In genomic region chr4:158350161-158350560, GRCh38 we compare ENCODE assay signal across 36 cellular contexts.
"Had no signal": no experiment of that assay in that cellular context is flagged by ENCODE, and none has a peak within 500 bp of the region (broad histone marks: within the 10 kb centered on the region; RNA-seq: fewer than 3 reads in every experiment).

No MANE protein-coding gene starts in this region.

- ATAC-seq: activated CD4-positive, alpha-beta T cell treated with anti-CD3 and anti-CD28 coated beads for 36 hours; activated CD8-positive, alpha-beta memory T cell treated with anti-CD3 and anti-CD28 coated beads, Interleukin-2, amount 10 ng/mL, durations not matched to agents 7 days and 5 days; activated CD8-positive, alpha-beta T cell treated with anti-CD3 and anti-CD28 coated beads, Interleukin-2, amount 10 ng/mL, durations not matched to agents 7 days and 5 days; activated naive CD8-positive, alpha-beta T cell treated with anti-CD3 and anti-CD28 coated beads, Interleukin-2, amount 50 U/mL, for 24 hours; gastroesophageal sphincter; heart right ventricle; T-helper 17 cell had no signal

- H3K9me3 ChIP-seq: adrenal gland, ascending aorta, esophagus squamous epithelium, gastroesophageal sphincter, heart right ventricle had no signal

- H3K9me3 Mint-ChIP-seq: activated CD4-positive, alpha-beta memory T cell treated with anti-CD3 and anti-CD28 coated beads for 36 hours; activated CD4-positive, alpha-beta T cell treated with anti-CD3 and anti-CD28 coated beads, Interleukin-2, amount 10 ng/mL, durations not matched to agents 24 days and 14 days; activated naive CD4-positive, alpha-beta T cell treated with anti-CD3 and anti-CD28 coated beads for 36 hours; activated naive CD4-positive, alpha-beta T cell treated with anti-CD3 and anti-CD28 coated beads, Interleukin-2, amount 50 U/mL, for 24 hours; activated naive CD8-positive, alpha-beta T cell treated with anti-CD3 and anti-CD28 coated beads for 36 hours; activated naive CD8-positive, alpha-beta T cell treated with anti-CD3 and anti-CD28 coated beads, Interleukin-2, amount 50 U/mL, for 24 hours; activated T-helper 1 cell treated with anti-CD3 and anti-CD28 coated beads, Interleukin-12 subunit alpha, Interleukin-12 subunit beta, Interleukin-2, Interleukin-4 antibody, amounts not matched to agents 30 ng/mL and 10 ng/mL and 1 ng/mL, durations not matched to agents 14 hours and 24 hours and 36 hours; activated T-helper 2 cell treated with anti-CD3 and anti-CD28 coated beads, Interferon-gamma antibody, Interleukin-2, Interleukin-4, amounts not matched to agents 10 μg/mL and 5 μg/mL and 100 μg/mL, durations not matched to agents 14 hours and 24 hours and 36 hours; T-helper 2 cell treated with Interferon-gamma antibody and Interleukin-4, amounts not matched to agents 5 μg/mL and 100 μg/mL, for 36 hours had no signal

- FAIRE-seq: bronchial epithelial cell, colon, endometrium, endothelial cell of umbilical vein had no signal

- H3K4me1 Mint-ChIP-seq: activated CD4-positive, alpha-beta T cell treated with anti-CD3 and anti-CD28 coated beads for 36 hours; activated CD4-positive, alpha-beta T cell treated with anti-CD3 and anti-CD28 coated beads, Interleukin-2, amount 10 ng/mL, durations not matched to agents 24 days and 14 days; activated CD8-positive, alpha-beta memory T cell treated with anti-CD3 and anti-CD28 coated beads, Interleukin-2, amount 10 ng/mL, durations not matched to agents 7 days and 5 days; activated naive CD4-positive, alpha-beta T cell treated with anti-CD3 and anti-CD28 coated beads, Interleukin-2, amount 50 U/mL, for 24 hours; activated naive CD8-positive, alpha-beta T cell treated with anti-CD3 and anti-CD28 coated beads for 36 hours; activated naive CD8-positive, alpha-beta T cell treated with anti-CD3 and anti-CD28 coated beads, Interleukin-2, amount 50 U/mL, for 24 hours; T-helper 17 cell had no signal

- H3K36me3 Mint-ChIP-seq: activated CD4-positive, alpha-beta memory T cell treated with anti-CD3 and anti-CD28 coated beads for 36 hours; activated CD8-positive, alpha-beta memory T cell treated with anti-CD3 and anti-CD28 coated beads, Interleukin-2, amount 10 ng/mL, durations not matched to agents 7 days and 5 days; activated naive CD4-positive, alpha-beta T cell treated with anti-CD3 and anti-CD28 coated beads, Interleukin-2, amount 50 U/mL, for 24 hours; activated naive CD8-positive, alpha-beta T cell treated with anti-CD3 and anti-CD28 coated beads for 36 hours had no signal

- H3K4me3 ChIP-seq: adrenal gland, ascending aorta, esophagus squamous epithelium, gastroesophageal sphincter, heart right ventricle had no signal

- H3K4me3 Mint-ChIP-seq: activated CD4-positive, alpha-beta memory T cell treated with anti-CD3 and anti-CD28 coated beads for 36 hours; activated CD4-positive, alpha-beta T cell treated with anti-CD3 and anti-CD28 coated beads for 36 hours; activated CD4-positive, alpha-beta T cell treated with anti-CD3 and anti-CD28 coated beads, Interleukin-2, amount 10 ng/mL, durations not matched to agents 24 days and 14 days; activated CD8-positive, alpha-beta memory T cell treated with anti-CD3 and anti-CD28 coated beads, Interleukin-2, amount 10 ng/mL, durations not matched to agents 7 days and 5 days; activated CD8-positive, alpha-beta T cell treated with anti-CD3 and anti-CD28 coated beads, Interleukin-2, amount 10 ng/mL, durations not matched to agents 7 days and 5 days; activated naive CD4-positive, alpha-beta T cell treated with anti-CD3 and anti-CD28 coated beads for 36 hours; activated naive CD4-positive, alpha-beta T cell treated with anti-CD3 and anti-CD28 coated beads, Interleukin-2, amount 50 U/mL, for 24 hours; activated naive CD8-positive, alpha-beta T cell treated with anti-CD3 and anti-CD28 coated beads for 36 hours; activated naive CD8-positive, alpha-beta T cell treated with anti-CD3 and anti-CD28 coated beads, Interleukin-2, amount 50 U/mL, for 24 hours; activated T-helper 1 cell treated with anti-CD3 and anti-CD28 coated beads, Interleukin-12 subunit alpha, Interleukin-12 subunit beta, Interleukin-2, Interleukin-4 antibody, amounts not matched to agents 30 ng/mL and 10 ng/mL and 1 ng/mL, durations not matched to agents 14 hours and 24 hours and 36 hours; T-helper 17 cell; T-helper 2 cell treated with Interferon-gamma antibody and Interleukin-4, amounts not matched to agents 5 μg/mL and 100 μg/mL, for 36 hours had no signal

- H3K27ac Mint-ChIP-seq: activated CD4-positive, alpha-beta memory T cell treated with anti-CD3 and anti-CD28 coated beads for 36 hours; activated CD4-positive, alpha-beta T cell treated with anti-CD3 and anti-CD28 coated beads for 36 hours; activated CD4-positive, alpha-beta T cell treated with anti-CD3 and anti-CD28 coated beads, Interleukin-2, amount 10 ng/mL, durations not matched to agents 24 days and 14 days; activated CD8-positive, alpha-beta memory T cell treated with anti-CD3 and anti-CD28 coated beads, Interleukin-2, amount 10 ng/mL, durations not matched to agents 7 days and 5 days; activated CD8-positive, alpha-beta T cell treated with anti-CD3 and anti-CD28 coated beads, Interleukin-2, amount 10 ng/mL, durations not matched to agents 7 days and 5 days; activated naive CD4-positive, alpha-beta T cell treated with anti-CD3 and anti-CD28 coated beads for 36 hours; activated naive CD4-positive, alpha-beta T cell treated with anti-CD3 and anti-CD28 coated beads, Interleukin-2, amount 50 U/mL, for 24 hours; activated naive CD8-positive, alpha-beta T cell treated with anti-CD3 and anti-CD28 coated beads for 36 hours; activated naive CD8-positive, alpha-beta T cell treated with anti-CD3 and anti-CD28 coated beads, Interleukin-2, amount 50 U/mL, for 24 hours; activated T-helper 1 cell treated with anti-CD3 and anti-CD28 coated beads, Interleukin-12 subunit alpha, Interleukin-12 subunit beta, Interleukin-2, Interleukin-4 antibody, amounts not matched to agents 30 ng/mL and 10 ng/mL and 1 ng/mL, durations not matched to agents 14 hours and 24 hours and 36 hours; activated T-helper 2 cell treated with anti-CD3 and anti-CD28 coated beads, Interferon-gamma antibody, Interleukin-2, Interleukin-4, amounts not matched to agents 10 μg/mL and 5 μg/mL and 100 μg/mL, durations not matched to agents 14 hours and 24 hours and 36 hours; T-helper 17 cell; T-helper 2 cell treated with Interferon-gamma antibody and Interleukin-4, amounts not matched to agents 5 μg/mL and 100 μg/mL, for 36 hours had no signal

- H3K27me3 ChIP-seq: adrenal gland, ascending aorta, brain microvascular endothelial cell, esophagus squamous epithelium, gastroesophageal sphincter had no signal

- DNase-seq: activated CD4-positive, alpha-beta memory T cell treated with anti-CD3 and anti-CD28 coated beads for 36 hours; activated CD4-positive, alpha-beta T cell treated with anti-CD3 and anti-CD28 coated beads for 36 hours; activated CD4-positive, alpha-beta T cell treated with anti-CD3 and anti-CD28 coated beads, Interleukin-2, amount 10 ng/mL, durations not matched to agents 24 days and 14 days; activated CD4-positive, CD25-positive, alpha-beta regulatory T cell; activated CD4-positive, CD25-positive, alpha-beta regulatory T cell treated with anti-CD3 and anti-CD28 coated beads, Interleukin-2, amount 50 U/mL, for 72 hours; activated CD8-positive, alpha-beta memory T cell treated with anti-CD3 and anti-CD28 coated beads, Interleukin-2, amount 10 ng/mL, durations not matched to agents 7 days and 5 days; activated CD8-positive, alpha-beta memory T cell treated with anti-CD3 and anti-CD28 coated beads, Interleukin-2, amount 50 U/mL, for 4 hours; activated CD8-positive, alpha-beta T cell treated with anti-CD3 and anti-CD28 coated beads, Interleukin-2, amount 10 ng/mL, durations not matched to agents 7 days and 5 days; activated effector memory CD4-positive, alpha-beta T cell treated with anti-CD3 and anti-CD28 coated beads, Interleukin-2, amount 50 U/mL, for 16 hours; activated naive CD4-positive, alpha-beta T cell treated with anti-CD3 and anti-CD28 coated beads for 36 hours; activated naive CD8-positive, alpha-beta T cell treated with anti-CD3 and anti-CD28 coated beads for 36 hours; activated naive CD8-positive, alpha-beta T cell treated with anti-CD3 and anti-CD28 coated beads, Interleukin-2, amount 50 U/mL, for 24 hours; activated T-cell treated with anti-CD3 and anti-CD28 coated beads, Interleukin-2, amount 50 U/mL, for 1 hour; activated T-cell treated with anti-CD3 and anti-CD28 coated beads, Interleukin-2, amount 50 U/mL, for 48 hours; adrenal gland; brain microvascular endothelial cell; cortex of kidney; effector CD8-positive, alpha-beta T cell; esophagus squamous epithelium; foreskin melanocyte; heart right ventricle; T-helper 1 cell; T-helper 17 cell; T1000; WERI-Rb-1 had no signal

- H3K4me1 ChIP-seq: adrenal gland, ascending aorta, esophagus squamous epithelium, gastroesophageal sphincter, heart right ventricle had no signal

- H3K27ac ChIP-seq: adrenal gland, ascending aorta, brain microvascular endothelial cell, epithelial cell of prostate, esophagus squamous epithelium, gastroesophageal sphincter, heart right ventricle, WERI-Rb-1 had no signal

- H3K36me3 ChIP-seq: adrenal gland, ascending aorta, brain microvascular endothelial cell, esophagus squamous epithelium, gastroesophageal sphincter, heart right ventricle, WERI-Rb-1 had no signal

- H3K27me3 Mint-ChIP-seq: activated CD4-positive, alpha-beta memory T cell treated with anti-CD3 and anti-CD28 coated beads for 36 hours; activated CD4-positive, alpha-beta T cell treated with anti-CD3 and anti-CD28 coated beads for 36 hours; activated CD4-positive, alpha-beta T cell treated with anti-CD3 and anti-CD28 coated beads, Interleukin-2, amount 10 ng/mL, durations not matched to agents 24 days and 14 days; activated CD8-positive, alpha-beta memory T cell treated with anti-CD3 and anti-CD28 coated beads, Interleukin-2, amount 10 ng/mL, durations not matched to agents 7 days and 5 days; activated naive CD8-positive, alpha-beta T cell treated with anti-CD3 and anti-CD28 coated beads for 36 hours; activated naive CD8-positive, alpha-beta T cell treated with anti-CD3 and anti-CD28 coated beads, Interleukin-2, amount 50 U/mL, for 24 hours; T-helper 17 cell had no signal
